10 cellular contexts compared by ENCODE assay signal in genomic region chr6:158815915-158816314, GRCh38. TPM values are rescaled to one million over a fixed set of nuclear protein-coding genes. Genes with fewer than 3 reads are reported as not detected.
DNase-seq lines count a peak whose midpoint lies in the region; ATAC-seq, FAIRE-seq and TF ChIP-seq lines count a peak whose summit lies in the region.
"Had no signal": no experiment of that assay in that cellular context is flagged by ENCODE, and none has a peak within 500 bp of the region (broad histone marks: within the 10 kb centered on the region; RNA-seq: fewer than 3 reads in every experiment).

No MANE protein-coding gene starts in this region.

- H3K79me2 ChIP-seq in GM12878 (ENCODE audit: control insufficient read depth, insufficient read depth, low read length) = peaks cover 72% of the 10 kb centered on the region

- H3K9me3 ChIP-seq in heart right ventricle = no peaks in the 10 kb centered on the region
- H3K9me3 ChIP-seq in GM12878 (replicated peaks; ENCODE audit: control insufficient read depth, insufficient read depth, low read length) = peaks cover 2% of the 10 kb centered on the region; the same call in 2 of the 3 replicates
- H3K9me3 ChIP-seq in lower lobe of right lung = no peaks in the 10 kb centered on the region
- no peaks in the 10 kb centered on the region for H3K9me3 ChIP-seq in upper lobe of right lung

- H3K27me3 ChIP-seq in heart right ventricle (no peaks in the 10 kb centered on the region), GM12878 (replicated peaks in 1 of 2; ENCODE audit: control insufficient read depth in 2 of 2, insufficient read depth in 2 of 2, low read length in 1 of 2) (no peaks in the 10 kb centered on the region), lower lobe of right lung (ENCODE audit: low read depth) (no peaks in the 10 kb centered on the region), upper lobe of right lung (no peaks in the 10 kb centered on the region)

- H3K27ac ChIP-seq in heart right ventricle (peak overlapping the region in 4 of 10 donors; percentile 27 to 96 (median 94)), GM12878 (ENCODE audit: control insufficient read depth, insufficient read depth) (peak overlapping the region; percentile 75), lower lobe of right lung (peak overlapping the region; percentile 97), upper lobe of right lung (peak overlapping the region; percentile 96)

- POLR2A ChIA-PET in GM12878 (lab: Charles Lee) = interaction anchor here (0.6 to 2.1 kb wide), 5 partner anchors 8 to 237 kb away, joined by 3 to 10 read pairs (median 3); no protein-coding TSS in a partner anchor

- in situ Hi-C loops in GM12878 (cut with MboI) = no loop called here

- H3K36me3 ChIP-seq in heart right ventricle = peaks cover 0 to 9% (median 0%) of the 10 kb centered on the region in 9 donors
- H3K36me3 ChIP-seq in GM12878 (ENCODE audit: control insufficient read depth in 2 of 2, insufficient read depth in 2 of 2, low read length in 1 of 2) = peaks cover 2 to 11% of the 10 kb centered on the region in 2 experiments
- H3K36me3 ChIP-seq in lower lobe of right lung = peaks cover 9% of the 10 kb centered on the region
- peaks cover 12% of the 10 kb centered on the region for H3K36me3 ChIP-seq in upper lobe of right lung

- no TSS peak for BruUV-seq in GM12878 (replicated peaks; lab: Mats Ljungman, UMichigan)

- intact Hi-C loops in heart right ventricle (cut with DNase I) (loop anchor here in 6 of 10 donors (5.0 to 10.0 kb wide), 4 partner anchors 51 to 159 kb away; no protein-coding TSS in a partner anchor), left ventricle myocardium superior (cut with micrococcal nuclease) (no loop called here), GM12878 (cut with micrococcal nuclease; ENCODE audit: unreplicated experiment) (loop anchor here (2.0 to 10.0 kb wide), 6 partner anchors 95 to 341 kb away; no protein-coding TSS in a partner anchor), lower lobe of right lung (cut with DNase I) (no loop called here), upper lobe of right lung (cut with DNase I) (no loop called here)

- SMC1A ChIA-PET in GM12878 (lab: Charles Lee; ENCODE audit: uncharacterized antibody, unreplicated experiment) = interaction anchor here (1.1 to 2.0 kb wide), 4 partner anchors 9 to 51 kb away, joined by 3 to 8 read pairs (median 3); no protein-coding TSS in a partner anchor

- H4K20me1 ChIP-seq in GM12878 (ENCODE audit: control insufficient read depth, insufficient read depth) = peaks cover 4% of the 10 kb centered on the region; the same call in 1 of the 2 replicates

- no peak for TF ChIP-seq EP300 in GM12878 (IDR thresholded peaks at IDR 0.05; ENCODE audit: borderline replicate concordance in 1 of 2, control insufficient read depth in 1 of 2, low read depth in 2 of 2, low read length in 2 of 2)

- RAD21 ChIA-PET in GM12878 (lab: Charles Lee; ENCODE audit: unreplicated experiment) = interaction anchor here (0.8 to 1.5 kb wide), 5 partner anchors 9 to 155 kb away, joined by 3 to 5 read pairs (median 3); no protein-coding TSS in a partner anchor

- ATAC-seq in heart right ventricle (no peak), left ventricle myocardium superior (no peak), GM12878 (no peak), lower lobe of right lung (no peak), upper lobe of right lung (no peak)

- H3K4me3 ChIP-seq in heart right ventricle (peak overlapping the region; percentile 0 to 95 (median 87)), GM12878 (peak overlapping the region; percentile 82), lower lobe of right lung (peak overlapping the region; percentile 82), upper lobe of right lung (peak overlapping the region; percentile 82)

- TF ChIP-seq CTCF in heart right ventricle (IDR thresholded peaks at IDR 0.05) (no peak), GM12878 (IDR thresholded peaks at IDR 0.05 in 2 of 3, conservative IDR thresholded peaks at IDR 0.05 in 1 of 3; ENCODE audit: control insufficient read depth in 2 of 3, extremely low read depth in 1 of 3, insufficient read depth in 1 of 3, low read depth in 3 of 3, low read length in 3 of 3) (no peak), lower lobe of right lung (IDR thresholded peaks at IDR 0.05) (no peak), upper lobe of right lung (IDR thresholded peaks at IDR 0.05) (no peak)

- peak overlapping the region; percentile 47 for H3K9ac ChIP-seq in GM12878 (ENCODE audit: control insufficient read depth, insufficient read depth, low read length)

- no peak for DNase-seq in heart right ventricle
- no peak for DNase-seq in left ventricle myocardium superior
- no peak for DNase-seq in GM12878 (ENCODE audit: low read depth, low spot score)
- no peak for DNase-seq in lower lobe of right lung
- DNase-seq in upper lobe of right lung = no peak
- DNase-seq in NCI-H2227 treated with DMSO at 0.1 percent for 48 hours (lab: John Stamatoyannopoulos, UW) = no peak
- no peak for DNase-seq in urothelium cell line (ENCODE audit: low spot score)
- DNase-seq in NCI-H446 treated with DMSO at 0.1 percent for 48 hours (lab: John Stamatoyannopoulos, UW) = no peak
- DNase-seq: amniotic stem cell, DMS153 had no signal

- TF ChIP-seq POLR2A in GM12878 (IDR thresholded peaks at IDR 0.05; ENCODE audit: low read depth, low read length) = no peak

- peak overlapping the region; percentile 98 for H3K4me2 ChIP-seq in GM12878 (ENCODE audit: control insufficient read depth, insufficient read depth)

- no peak overlapping the region for H2AFZ ChIP-seq in GM12878 (ENCODE audit: control insufficient read depth, low read depth, low read length)

- CTCF ChIA-PET in GM12878 (lab: Yijun Ruan, JAX) = interaction anchor here (1.0 to 1.1 kb wide), 2 partner anchors 23 to 112 kb away, joined by 3 read pairs; no protein-coding TSS in a partner anchor

- WGBS in heart right ventricle, 2 donors = 51 to 59% methylated on average over 2 of the region's 2 CpGs
- 0% methylated on average over 2 of the region's 2 CpGs for WGBS in GM12878 (ENCODE audit: insufficient coverage, insufficient replicate concordance, low lambda C conversion rate, missing lambda C conversion rate)

- H3K4me1 ChIP-seq in heart right ventricle (peaks cover 3 to 77% (median 58%) of the 10 kb centered on the region in 9 donors), GM12878 (ENCODE audit: control insufficient read depth, insufficient read depth, low read length) (peaks cover 40% of the 10 kb centered on the region), lower lobe of right lung (peaks cover 56% of the 10 kb centered on the region), upper lobe of right lung (peaks cover 49% of the 10 kb centered on the region)

- FAIRE-seq in GM12878 (lab: Jason Lieb, UNC) = no peak
- FAIRE-seq in urothelium cell line (lab: Jason Lieb, UNC) = no peak

- TF ChIP-seq RAD21 in GM12878 (IDR thresholded peaks at IDR 0.05; ENCODE audit: insufficient read depth, low read depth, low read length) = no peak

TF ChIP-seq in GM12878, 131 proteins besides CTCF, POLR2A, EP300 and RAD21:
- no peak for TF ChIP-seq FOXK2 (IDR thresholded peaks at IDR 0.05)
- TF ChIP-seq ZBED1 (IDR thresholded peaks at IDR 0.05; ENCODE audit: borderline replicate concordance) = 0 out of 2 replicates have a peak, but pooled peaks have one; percentile 59
TF ChIP-seq in GM12878: peak in this region for 1.

RNA-seq across cellular contexts. Expression of gene EZR, which starts 3.3 kb away (rescaled TPM):
- 100 to 1,000 TPM; 148 to 227 (median 186) TPM for total RNA-seq in heart right ventricle
- 100 to 1,000 TPM in 1 of 2 donors, 10 to 100 TPM in 1; 90.3 to 322 TPM for polyA plus RNA-seq in heart right ventricle
- total RNA-seq in left ventricle myocardium superior = 195 TPM
- total RNA-seq in GM12878 (2013; cell fraction: nucleolus; rRNA removed) = 54.4 and 55.1 TPM in 2 replicates
- total RNA-seq in GM12878 (2014; rRNA removed) = 189 and 200 TPM in 2 replicates
- total RNA-seq in GM12878 (2014; rRNA removed; fragmentation: Illumina TruSeq; extraction: Trizol) = 155 and 160 TPM in 2 replicates
- 248 and 249 TPM in 2 replicates for total RNA-seq in GM12878 (2021)
- polyA plus RNA-seq in GM12878 (2011; ENCODE audit: low read depth) = 148 TPM
- 93.4 and 128 TPM in 2 replicates for polyA plus RNA-seq in GM12878 (2011; rRNA removed)
- 112 and 120 TPM in 2 replicates for polyA plus RNA-seq in GM12878 (2011; cell fraction: cytosol; rRNA removed)
- 120 and 221 TPM in 2 replicates for polyA plus RNA-seq in GM12878 (2011; cell fraction: nucleus; rRNA removed)
- polyA plus RNA-seq in GM12878 (2012) = 164 and 171 TPM in 2 replicates
- polyA plus RNA-seq in GM12878 (2014; fragmentation: Illumina TruSeq; extraction: Trizol) = 141 and 160 TPM in 2 replicates
- polyA plus RNA-seq in GM12878 (2014; fragmentation: Nextera tagmentation; extraction: Ambion mirVana) = 10 to 100 TPM; 79.1 to 98.6 TPM
- 162 and 171 TPM in 2 replicates for polyA plus RNA-seq in GM12878 (2014; rRNA removed)
- 100 to 1,000 TPM; 277 to 282 TPM for polyA plus RNA-seq in GM12878 (2016; fragmentation: Nextera tagmentation; extraction: Ambion mirVana)
- polyA minus RNA-seq in GM12878 (2011; rRNA and poly(A)+ RNA removed) = 93.4 and 100 TPM in 2 replicates
- polyA minus RNA-seq in GM12878 (2011; cell fraction: cytosol; rRNA and poly(A)+ RNA removed) = 46.6 and 47.4 TPM in 2 replicates
- polyA minus RNA-seq in GM12878 (2011; cell fraction: nucleus; rRNA and poly(A)+ RNA removed) = 24.4 and 59.1 TPM in 2 replicates
- total RNA-seq in lower lobe of right lung = 254 TPM
- total RNA-seq in upper lobe of right lung = 260 TPM

Comparison
In these comparisons a context has a peak if more than half of its experiments do, and no peak if none do; other contexts are left out.
1. intact Hi-C loops: an anchor here in heart right ventricle (5.0 to 10.0 kb wide) and GM12878 (2.0 to 10.0 kb wide); none called in left ventricle myocardium superior, lower lobe of right lung and upper lobe of right lung.